ENCODE assay signal across 19 cellular contexts in the genomic region with DNA sequence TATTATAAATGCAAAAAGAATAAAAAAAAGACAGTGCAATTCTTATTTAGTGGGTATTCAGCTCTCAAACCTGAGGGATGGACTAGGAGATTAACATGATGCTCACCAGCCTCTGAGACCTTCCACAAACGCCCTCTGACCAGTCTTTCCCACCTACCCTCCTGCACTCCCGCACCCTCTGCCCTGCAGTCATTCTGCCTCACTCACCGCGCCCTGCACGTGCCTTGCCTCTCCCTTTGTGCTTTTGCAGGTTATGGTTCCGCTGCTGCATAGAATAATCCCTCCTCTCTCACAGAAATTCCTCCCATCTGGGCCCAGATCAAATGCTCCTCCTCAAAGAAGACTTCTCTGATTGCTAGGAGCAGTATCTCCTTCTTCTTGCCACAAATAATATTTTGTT. TPM values are rescaled to one million over a fixed set of nuclear protein-coding genes. Genes with fewer than 3 reads are reported as not detected.
DNase-seq lines count a peak whose midpoint lies in the region; ATAC-seq and TF ChIP-seq lines count a peak whose summit lies in the region.
"Had no signal": no experiment of that assay in that cellular context is flagged by ENCODE, and none has a peak within 500 bp of the region (broad histone marks: within the 10 kb centered on the region; RNA-seq: fewer than 3 reads in every experiment).

No MANE protein-coding gene starts in this region.

- peak overlapping the region; percentile 55 to 84 (median 78) for H3K27ac ChIP-seq in esophagus squamous epithelium
- peak overlapping the region; percentile 88 for H3K27ac ChIP-seq in suprapubic skin
- H3K27ac ChIP-seq: RWPE1, SJSA1 had no signal

- peaks cover 15% of the 10 kb centered on the region for H3K36me3 Mint-ChIP-seq in WTC11
- H3K36me3 Mint-ChIP-seq in natural killer cell treated with Interleukin-12 subunit alpha and Interleukin-12 subunit beta and Interleukin-15 and Interleukin-18, amount 100 ng/mL, for 72 hours: no peaks in the 10 kb centered on the region
- H3K36me3 Mint-ChIP-seq: CD8-positive, alpha-beta T cell had no signal

- peaks cover 44% of the 10 kb centered on the region for H3K4me1 Mint-ChIP-seq in WTC11
- peaks cover 49 to 50% of the 10 kb centered on the region in 2 donors for H3K4me1 Mint-ChIP-seq in natural killer cell treated with Interleukin-12 subunit alpha and Interleukin-12 subunit beta and Interleukin-15 and Interleukin-18, amount 100 ng/mL, for 72 hours (ENCODE audit: low read depth in 2 of 2)

- intact Hi-C loops in esophagus squamous epithelium (cut with DNase I): no loop called here
- intact Hi-C loops in lower leg skin (cut with DNase I; ENCODE audit: low total_unique reads): no loop called here

- no peak for TF ChIP-seq POLR2A in esophagus squamous epithelium (IDR thresholded peaks at IDR 0.05)
- TF ChIP-seq POLR2A in suprapubic skin (IDR thresholded peaks at IDR 0.05): no peak
- TF ChIP-seq POLR2A in lower leg skin (IDR thresholded peaks at IDR 0.05): no peak

- H3K4me3 ChIP-seq in esophagus squamous epithelium (no peak overlapping the region), suprapubic skin (no peak overlapping the region), lower leg skin (ENCODE audit: low read depth, poor library complexity, severe bottlenecking) (no peak overlapping the region)
- H3K4me3 ChIP-seq: K562, SJSA1 had no signal

- peaks cover 25 to 59% (median 28%) of the 10 kb centered on the region in 3 donors for H3K4me1 ChIP-seq in esophagus squamous epithelium
- H3K4me1 ChIP-seq in suprapubic skin: peaks cover 59% of the 10 kb centered on the region
- H3K4me1 ChIP-seq: SJSA1 had no signal

- H3K27me3 ChIP-seq in esophagus squamous epithelium (no peaks in the 10 kb centered on the region), suprapubic skin (no peaks in the 10 kb centered on the region)
- H3K27me3 ChIP-seq: SJSA1 had no signal

- no peak for TF ChIP-seq EP300 in suprapubic skin (IDR thresholded peaks at IDR 0.05)

- POLR2A ChIA-PET in WTC11 (lab: Charles Lee): interaction anchor here (0.6 kb wide), 1 partner anchor 74 kb away, joined by 3 read pairs; no protein-coding TSS in a partner anchor

- CTCF ChIA-PET in WTC11 (lab: Charles Lee): interaction anchor here (0.7 to 1.0 kb wide), 3 partner anchors 32 to 1259 kb away, joined by 3 read pairs; no protein-coding TSS in a partner anchor

- 55 to 60% methylated on average over 6 of the region's 6 CpGs for WGBS in esophagus squamous epithelium, 2 donors
- 64% methylated on average over 6 of the region's 6 CpGs for WGBS in suprapubic skin
- WGBS in lower leg skin, 2 donors: 44 to 59% methylated on average over 6 of the region's 6 CpGs

- ATAC-seq in WTC11: 0 out of 2 replicates have a peak, but pooled peaks have one; percentile 22
- ATAC-seq in natural killer cell treated with Interleukin-12 subunit alpha and Interleukin-12 subunit beta and Interleukin-15 and Interleukin-18, amount 100 ng/mL, for 72 hours: no peak
- ATAC-seq: CD8-positive, alpha-beta T cell; K562 had no signal

- H3K36me3 ChIP-seq in esophagus squamous epithelium (no peaks in the 10 kb centered on the region), suprapubic skin (no peaks in the 10 kb centered on the region)
- H3K36me3 ChIP-seq: SJSA1 had no signal

- no peaks in the 10 kb centered on the region for H3K9me3 ChIP-seq in esophagus squamous epithelium
- no peaks in the 10 kb centered on the region for H3K9me3 ChIP-seq in suprapubic skin
- H3K9me3 ChIP-seq: SJSA1 had no signal

- H3K27me3 Mint-ChIP-seq in WTC11 (ENCODE audit: low read depth): no peaks in the 10 kb centered on the region
- H3K27me3 Mint-ChIP-seq in natural killer cell treated with Interleukin-12 subunit alpha and Interleukin-12 subunit beta and Interleukin-15 and Interleukin-18, amount 100 ng/mL, for 72 hours: no peaks in the 10 kb centered on the region

- H3K4me3 Mint-ChIP-seq in WTC11: no peak overlapping the region
- peak overlapping the region; percentile 48 for H3K4me3 Mint-ChIP-seq in natural killer cell treated with Interleukin-12 subunit alpha and Interleukin-12 subunit beta and Interleukin-15 and Interleukin-18, amount 100 ng/mL, for 72 hours
- H3K4me3 Mint-ChIP-seq: CD8-positive, alpha-beta T cell had no signal

- peaks cover 12% of the 10 kb centered on the region for H3K9me3 Mint-ChIP-seq in WTC11
- H3K9me3 Mint-ChIP-seq in natural killer cell treated with Interleukin-12 subunit alpha and Interleukin-12 subunit beta and Interleukin-15 and Interleukin-18, amount 100 ng/mL, for 72 hours: no peaks in the 10 kb centered on the region
- H3K9me3 Mint-ChIP-seq: CD8-positive, alpha-beta T cell had no signal

- TF ChIP-seq CTCF in WTC11 (IDR thresholded peaks at IDR 0.05): no peak
- TF ChIP-seq CTCF in esophagus squamous epithelium (IDR thresholded peaks at IDR 0.05): no peak
- no peak for TF ChIP-seq CTCF in suprapubic skin (IDR thresholded peaks at IDR 0.05)
- TF ChIP-seq CTCF in lower leg skin (IDR thresholded peaks at IDR 0.05): no peak

- no peak overlapping the region; the same call in 1 of the 2 replicates for H3K27ac Mint-ChIP-seq in WTC11
- H3K27ac Mint-ChIP-seq in natural killer cell treated with Interleukin-12 subunit alpha and Interleukin-12 subunit beta and Interleukin-15 and Interleukin-18, amount 100 ng/mL, for 72 hours: peak overlapping the region; percentile 50 to 64
- H3K27ac Mint-ChIP-seq: CD8-positive, alpha-beta T cell had no signal

- no peak for DNase-seq in WTC11 (ENCODE audit: low spot score)
- DNase-seq in esophagus squamous epithelium (lab: John Stamatoyannopoulos, UW): no peak
- no peak for DNase-seq in natural killer cell treated with Interleukin-12 subunit alpha and Interleukin-12 subunit beta and Interleukin-15 and Interleukin-18, amount 100 ng/mL, for 72 hours (ENCODE audit: low spot score)
- DNase-seq in suprapubic skin (ENCODE audit: low spot score in 2 of 2): no peak
- DNase-seq in lower leg skin (ENCODE audit: low spot score in 2 of 2): no peak
- DNase-seq in RPMI8226: no peak
- no peak for DNase-seq in activated gamma-delta T cell (lab: John Stamatoyannopoulos, UW)
- DNase-seq in NCI-H748 (lab: John Stamatoyannopoulos, UW; ENCODE audit: unreplicated experiment): no peak
- DNase-seq: CD8-positive, alpha-beta T cell; DND-41; GDM1; MV-4-11; NCI-H1417 treated with DMSO at 0.1 percent for 48 hours; NCI-H1930; NCI-H748 treated with DMSO at 0.1 percent for 48 hours; OCI-M1 had no signal

TF ChIP-seq in WTC11, 78 proteins besides CTCF, POLR2A, EP300 and RAD21:
- TF ChIP-seq, protein P1, sequence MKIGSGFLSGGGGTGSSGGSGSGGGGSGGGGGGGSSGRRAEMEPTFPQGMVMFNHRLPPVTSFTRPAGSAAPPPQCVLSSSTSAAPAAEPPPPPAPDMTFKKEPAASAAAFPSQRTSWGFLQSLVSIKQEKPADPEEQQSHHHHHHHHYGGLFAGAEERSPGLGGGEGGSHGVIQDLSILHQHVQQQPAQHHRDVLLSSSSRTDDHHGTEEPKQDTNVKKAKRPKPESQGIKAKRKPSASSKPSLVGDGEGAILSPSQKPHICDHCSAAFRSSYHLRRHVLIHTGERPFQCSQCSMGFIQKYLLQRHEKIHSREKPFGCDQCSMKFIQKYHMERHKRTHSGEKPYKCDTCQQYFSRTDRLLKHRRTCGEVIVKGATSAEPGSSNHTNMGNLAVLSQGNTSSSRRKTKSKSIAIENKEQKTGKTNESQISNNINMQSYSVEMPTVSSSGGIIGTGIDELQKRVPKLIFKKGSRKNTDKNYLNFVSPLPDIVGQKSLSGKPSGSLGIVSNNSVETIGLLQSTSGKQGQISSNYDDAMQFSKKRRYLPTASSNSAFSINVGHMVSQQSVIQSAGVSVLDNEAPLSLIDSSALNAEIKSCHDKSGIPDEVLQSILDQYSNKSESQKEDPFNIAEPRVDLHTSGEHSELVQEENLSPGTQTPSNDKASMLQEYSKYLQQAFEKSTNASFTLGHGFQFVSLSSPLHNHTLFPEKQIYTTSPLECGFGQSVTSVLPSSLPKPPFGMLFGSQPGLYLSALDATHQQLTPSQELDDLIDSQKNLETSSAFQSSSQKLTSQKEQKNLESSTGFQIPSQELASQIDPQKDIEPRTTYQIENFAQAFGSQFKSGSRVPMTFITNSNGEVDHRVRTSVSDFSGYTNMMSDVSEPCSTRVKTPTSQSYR (CRISPR knock-in tag; IDR thresholded peaks at IDR 0.05): no peak
- TF ChIP-seq ESRRA (CRISPR knock-in tag; IDR thresholded peaks at IDR 0.05; ENCODE audit: borderline replicate concordance) (no peak), MXD4 (CRISPR knock-in tag; IDR thresholded peaks at IDR 0.05; ENCODE audit: borderline replicate concordance) (no peak), ETV6 (CRISPR knock-in tag; IDR thresholded peaks at IDR 0.05) (no peak)
- TF ChIP-seq, protein P2, sequence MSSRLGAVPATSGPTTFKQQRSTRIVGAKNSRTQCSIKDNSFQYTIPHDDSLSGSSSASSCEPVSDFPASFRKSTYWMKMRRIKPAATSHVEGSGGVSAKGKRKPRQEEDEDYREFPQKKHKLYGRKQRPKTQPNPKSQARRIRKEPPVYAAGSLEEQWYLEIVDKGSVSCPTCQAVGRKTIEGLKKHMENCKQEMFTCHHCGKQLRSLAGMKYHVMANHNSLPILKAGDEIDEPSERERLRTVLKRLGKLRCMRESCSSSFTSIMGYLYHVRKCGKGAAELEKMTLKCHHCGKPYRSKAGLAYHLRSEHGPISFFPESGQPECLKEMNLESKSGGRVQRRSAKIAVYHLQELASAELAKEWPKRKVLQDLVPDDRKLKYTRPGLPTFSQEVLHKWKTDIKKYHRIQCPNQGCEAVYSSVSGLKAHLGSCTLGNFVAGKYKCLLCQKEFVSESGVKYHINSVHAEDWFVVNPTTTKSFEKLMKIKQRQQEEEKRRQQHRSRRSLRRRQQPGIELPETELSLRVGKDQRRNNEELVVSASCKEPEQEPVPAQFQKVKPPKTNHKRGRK (CRISPR knock-in tag; IDR thresholded peaks at IDR 0.05; ENCODE audit: borderline replicate concordance): no peak
- TF ChIP-seq, protein P3, sequence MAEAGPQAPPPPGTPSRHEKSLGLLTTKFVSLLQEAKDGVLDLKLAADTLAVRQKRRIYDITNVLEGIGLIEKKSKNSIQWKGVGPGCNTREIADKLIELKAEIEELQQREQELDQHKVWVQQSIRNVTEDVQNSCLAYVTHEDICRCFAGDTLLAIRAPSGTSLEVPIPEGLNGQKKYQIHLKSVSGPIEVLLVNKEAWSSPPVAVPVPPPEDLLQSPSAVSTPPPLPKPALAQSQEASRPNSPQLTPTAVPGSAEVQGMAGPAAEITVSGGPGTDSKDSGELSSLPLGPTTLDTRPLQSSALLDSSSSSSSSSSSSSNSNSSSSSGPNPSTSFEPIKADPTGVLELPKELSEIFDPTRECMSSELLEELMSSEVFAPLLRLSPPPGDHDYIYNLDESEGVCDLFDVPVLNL (CRISPR knock-in tag; IDR thresholded peaks at IDR 0.05; ENCODE audit: borderline replicate concordance, low read depth): no peak

RNA-seq across cellular contexts. Expression of a gene that starts 28.5 kb away (rescaled TPM):
- total RNA-seq in WTC11 (2021) (2.0 to 2.4 TPM (median 2.2 TPM) in 3 replicates), esophagus squamous epithelium (10 to 100 TPM in 2 of 4 donors, 1 to 10 TPM in 2; 6.8 to 14.2 (median 10.5) TPM), suprapubic skin (10 to 100 TPM; 11.2 to 18.1 (median 16.4) TPM), lower leg skin (10 to 100 TPM; 13.8 to 18.2 (median 17.5) TPM)
- 1 to 10 TPM; 1.8 to 3.5 TPM for total RNA-seq in natural killer cell treated with Interleukin-12 subunit alpha and Interleukin-12 subunit beta and Interleukin-15 and Interleukin-18, amount 100 ng/mL, for 72 hours
- total RNA-seq: K562 had no signal
